ENCODE assay signal across 18 cellular contexts in genomic region chr10:62613429-62613828, GRCh38.
DNase-seq lines count a peak whose midpoint lies in the region; ATAC-seq, FAIRE-seq and TF ChIP-seq lines count a peak whose summit lies in the region.
"Had no signal": no experiment of that assay in that cellular context is flagged by ENCODE, and none has a peak within 500 bp of the region (broad histone marks: within the 10 kb centered on the region; RNA-seq: fewer than 3 reads in every experiment).

No MANE protein-coding gene starts in this region.

- DNase-seq in GM12891 (ENCODE audit: insufficient read length, low spot score) (no peak), PC-3 (peak; percentile 84), choroid plexus epithelial cell (ENCODE audit: low read depth) (peak; percentile 70), osteoblast (ENCODE audit: insufficient read length, low spot score, missing footprints) (peak; percentile 89), medulla oblongata (ENCODE audit: extremely low spot score) (no peak), pons (ENCODE audit: low spot score) (no peak), ureter (ENCODE audit: low spot score) (no peak)
- DNase-seq: activated gamma-delta T cell treated with Interleukin-2 at 50 U/mL for 16 hours; DMS79; effector CD8-positive, alpha-beta T cell; foreskin keratinocyte; NCI-H1048; nephron progenitor cell; RPMI8226; stimulated activated CD4-positive, alpha-beta T cell treated with anti-CD3 and anti-CD28 coated beads, Interleukin-2, amount 100 ng/mL, for 24 hours had no signal

- CTCF ChIA-PET in PC-3 (lab: Charles Lee): interaction anchor here (0.7 to 4.4 kb wide), 2 partner anchors 205 to 912 kb away, joined by 5 to 128 read pairs; no protein-coding TSS in a partner anchor

- no peaks in the 10 kb centered on the region for H3K27me3 ChIP-seq in PC-3 (ENCODE audit: low read length)
- H3K27me3 ChIP-seq in osteoblast (ENCODE audit: insufficient read depth, low read length): no peaks in the 10 kb centered on the region

- H3K9me2 ChIP-seq in PC-3 (replicated peaks; ENCODE audit: low read length): 0 out of 2 replicates have a peak, but pooled peaks cover 3% of the 10 kb centered on the region

- H3K4me2 ChIP-seq in PC-3 (ENCODE audit: low read length) (peak overlapping the region; percentile 3; the same call in 1 of the 2 replicates), osteoblast (ENCODE audit: insufficient read depth, low read length) (no peak overlapping the region)

- TF ChIP-seq POLR2A in GM12891 (IDR thresholded peaks at IDR 0.05; ENCODE audit: low read depth, low read length): no peak

- H2AFZ ChIP-seq in PC-3 (ENCODE audit: low read length) (peak overlapping the region; percentile 20), osteoblast (ENCODE audit: low read length) (peak overlapping the region; percentile 17)

- H3K9ac ChIP-seq in PC-3 (ENCODE audit: low read length): no peak overlapping the region

- H3K4me1 ChIP-seq in PC-3 (ENCODE audit: insufficient read depth, low read length) (peaks cover 37% of the 10 kb centered on the region), osteoblast (ENCODE audit: insufficient read depth, low read length) (peaks cover 20% of the 10 kb centered on the region)
- H3K4me1 ChIP-seq: foreskin keratinocyte had no signal

- POLR2A ChIA-PET in PC-3 (lab: Charles Lee; ENCODE audit: unreplicated experiment): interaction anchor here (0.5 kb wide), 1 partner anchor 421 kb away, joined by 6 read pairs; no protein-coding TSS in a partner anchor

- no peak overlapping the region for H3K4me3 ChIP-seq in PC-3 (ENCODE audit: low read length)
- H3K4me3 ChIP-seq in choroid plexus epithelial cell (ENCODE audit: low read depth, low read length): no peak overlapping the region
- H3K4me3 ChIP-seq in osteoblast (ENCODE audit: insufficient read depth, low read length): no peak overlapping the region
- H3K4me3 ChIP-seq: cardiac muscle cell had no signal

- no peaks in the 10 kb centered on the region for H3K9me3 ChIP-seq in PC-3 (ENCODE audit: low read length)
- no peaks in the 10 kb centered on the region for H3K9me3 ChIP-seq in osteoblast (ENCODE audit: low read depth, low read length)

- BruUV-seq in PC-3 (replicated peaks; lab: Mats Ljungman, UMichigan): no TSS peak

- no peak for ATAC-seq in PC-3
- ATAC-seq: foreskin keratinocyte, WTC11 had no signal

- H3K36me3 ChIP-seq in PC-3 (ENCODE audit: low read depth, low read length): no peaks in the 10 kb centered on the region
- no peaks in the 10 kb centered on the region for H3K36me3 ChIP-seq in osteoblast (ENCODE audit: insufficient read depth, low read length)
- H3K36me3 ChIP-seq: cardiac muscle cell had no signal

- no peaks in the 10 kb centered on the region for H3F3A ChIP-seq in PC-3 (ENCODE audit: low read length, unreplicated experiment)

- H4K20me1 ChIP-seq in PC-3 (ENCODE audit: low read length) (no peaks in the 10 kb centered on the region), osteoblast (ENCODE audit: insufficient read depth, low read length) (no peaks in the 10 kb centered on the region)

- H3K79me2 ChIP-seq in PC-3 (ENCODE audit: low read length): no peaks in the 10 kb centered on the region
- H3K79me2 ChIP-seq in osteoblast (ENCODE audit: insufficient read depth, low read length): no peaks in the 10 kb centered on the region

- TF ChIP-seq CTCF in PC-3 (conservative IDR thresholded peaks at IDR 0.05; ENCODE audit: low read depth, low read length): no peak
- no peak for TF ChIP-seq CTCF in choroid plexus epithelial cell (conservative IDR thresholded peaks at IDR 0.05; ENCODE audit: low read depth, low read length)
- no peak for TF ChIP-seq CTCF in osteoblast (IDR thresholded peaks at IDR 0.05; ENCODE audit: extremely low read depth, low read depth, low read length)

- H3K27ac ChIP-seq in PC-3 (ENCODE audit: low read length): no peak overlapping the region
- no peak overlapping the region for H3K27ac ChIP-seq in osteoblast (ENCODE audit: low read depth, low read length)
- H3K27ac ChIP-seq: cardiac muscle cell, foreskin keratinocyte had no signal

- FAIRE-seq in GM12891 (lab: Jason Lieb, UNC): peak; percentile 54
- FAIRE-seq: H54 had no signal

- intact Hi-C loops in PC-3 (cut with micrococcal nuclease): no loop called here

TF ChIP-seq in GM12891, 5 proteins besides CTCF, POLR2A, EP300 and RAD21:
- no peak for TF ChIP-seq POLR2AphosphoS5 (IDR thresholded peaks at IDR 0.05; ENCODE audit: low read depth, low read length)
- no peak for TF ChIP-seq TAF1 (IDR thresholded peaks at IDR 0.05; ENCODE audit: low read depth, low read length)
- no peak for TF ChIP-seq SPI1 (IDR thresholded peaks at IDR 0.05; ENCODE audit: low read depth, low read length)
- TF ChIP-seq POU2F2 (IDR thresholded peaks at IDR 0.05; ENCODE audit: low read depth, low read length): no peak
- no peak for TF ChIP-seq PAX5 (IDR thresholded peaks at IDR 0.05; ENCODE audit: insufficient read depth, low read length, severe bottlenecking)

Comparison
In these comparisons a context has a peak if more than half of its experiments do, and no peak if none do; other contexts are left out.
1. DNase-seq: peak in PC-3 (single experiment), choroid plexus epithelial cell (single experiment) and osteoblast (single experiment); none in GM12891 (single experiment), medulla oblongata (single experiment), pons (single experiment) and ureter (single experiment).